In the genomic region with DNA sequence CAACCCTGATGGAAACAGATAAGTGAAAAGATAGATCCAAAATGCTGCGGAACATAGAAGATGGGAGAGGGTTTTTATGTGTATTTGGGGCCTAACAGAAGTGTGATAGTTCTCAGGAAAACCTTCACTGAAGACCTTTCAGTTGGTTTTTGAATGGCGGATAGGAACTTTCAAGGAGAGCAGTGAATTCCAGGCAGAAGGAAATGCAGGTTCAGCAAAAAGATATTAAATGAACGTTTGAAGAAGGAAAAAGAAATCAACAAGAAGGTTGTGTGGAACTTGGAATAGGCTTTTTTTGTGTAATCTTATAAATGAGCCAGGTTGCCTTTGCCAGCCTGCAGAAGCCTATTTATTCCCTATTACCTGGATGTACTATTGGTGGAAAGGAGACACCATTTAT, we compare ENCODE assay signal across 17 cellular contexts. TPM values are rescaled to one million over a fixed set of nuclear protein-coding genes. Genes with fewer than 3 reads are reported as not detected.
DNase-seq lines count a peak whose midpoint lies in the region; ATAC-seq and TF ChIP-seq lines count a peak whose summit lies in the region.
"Had no signal": no experiment of that assay in that cellular context is flagged by ENCODE, and none has a peak within 500 bp of the region (broad histone marks: within the 10 kb centered on the region; RNA-seq: fewer than 3 reads in every experiment).

No MANE protein-coding gene starts in this region.

- H3K9me2 ChIP-seq in Karpas-422 (replicated peaks; ENCODE audit: insufficient read depth, low read length), result no peaks in the 10 kb centered on the region

- H3K9ac ChIP-seq in Karpas-422 (ENCODE audit: low read length), result no peak overlapping the region

- no peak for ATAC-seq in HG03045 (IDR thresholded peaks at IDR 0.05; ENCODE audit: unreplicated experiment)
- no peak for ATAC-seq in GM18909 (IDR thresholded peaks at IDR 0.05; ENCODE audit: poor library complexity, unreplicated experiment)
- ATAC-seq: left lung; sciatic nerve; stimulated activated effector memory CD8-positive, alpha-beta T cell treated with anti-CD3 and anti-CD28 coated beads, Interleukin-12 subunit alpha, Interleukin-12 subunit beta, amount 100 ng/mL, for 72 hours; upper lobe of right lung had no signal

- H3K4me1 Mint-ChIP-seq in T-helper 2 cell treated with Interferon-gamma antibody and Interleukin-4, amounts not matched to agents 5 μg/mL and 100 μg/mL, for 36 hours (ENCODE audit: low read depth), result peaks cover 19% of the 10 kb centered on the region
- peaks cover 66% of the 10 kb centered on the region for H3K4me1 Mint-ChIP-seq in brain

- H3K27ac ChIP-seq in Karpas-422 (ENCODE audit: low read length) (no peak overlapping the region), WERI-Rb-1 (no peak overlapping the region)
- H3K27ac ChIP-seq: esophagus squamous epithelium, left lung, SJSA1, upper lobe of right lung had no signal

- H3K4me3 ChIP-seq in Karpas-422 (ENCODE audit: low read length) (peak overlapping the region; percentile 93), neuron (ENCODE audit: low read length) (peak overlapping the region; percentile 80), WERI-Rb-1 (ENCODE audit: low read depth, low read length) (no peak overlapping the region)

- TF ChIP-seq CTCF in brain (conservative IDR thresholded peaks at IDR 0.05), result no peak
- TF ChIP-seq CTCF in WERI-Rb-1 (IDR thresholded peaks at IDR 0.05; ENCODE audit: low read depth, low read length), result no peak

- H3K79me2 ChIP-seq in Karpas-422 (ENCODE audit: low read length), result peaks cover 87% of the 10 kb centered on the region

- peaks cover 16% of the 10 kb centered on the region for H3K36me3 ChIP-seq in Karpas-422 (ENCODE audit: insufficient read depth, low read length)
- H3K36me3 ChIP-seq in neuron (ENCODE audit: insufficient read depth, low read length), result peaks cover 3% of the 10 kb centered on the region
- H3K36me3 ChIP-seq in WERI-Rb-1, result no peaks in the 10 kb centered on the region
- H3K36me3 ChIP-seq: esophagus squamous epithelium, left lung, SJSA1, upper lobe of right lung had no signal

- H3K9me3 ChIP-seq in Karpas-422 (ENCODE audit: low read length), result no peaks in the 10 kb centered on the region
- H3K9me3 ChIP-seq in neuron (ENCODE audit: low read length), result no peaks in the 10 kb centered on the region
- no peaks in the 10 kb centered on the region for H3K9me3 ChIP-seq in WERI-Rb-1 (ENCODE audit: severe bottlenecking)
- H3K9me3 ChIP-seq: esophagus squamous epithelium, left lung, SJSA1, upper lobe of right lung had no signal

- no peak overlapping the region for H2AFZ ChIP-seq in Karpas-422 (ENCODE audit: low read length)
- H2AFZ ChIP-seq in neuron (ENCODE audit: low read depth, low read length), result no peak overlapping the region

- peak overlapping the region; percentile 92 for H3K4me3 Mint-ChIP-seq in T-helper 2 cell treated with Interferon-gamma antibody and Interleukin-4, amounts not matched to agents 5 μg/mL and 100 μg/mL, for 36 hours
- peak overlapping the region; percentile 93 to 99 (median 98) for H3K4me3 Mint-ChIP-seq in brain

- no peaks in the 10 kb centered on the region for H4K20me1 ChIP-seq in Karpas-422 (ENCODE audit: insufficient read depth, low read depth, low read length)

- H3K4me1 ChIP-seq in Karpas-422 (ENCODE audit: low read length) (peaks cover 37% of the 10 kb centered on the region), neuron (ENCODE audit: insufficient read depth, low read length) (peaks cover 23% of the 10 kb centered on the region)

- H3K4me2 ChIP-seq in Karpas-422 (ENCODE audit: low read depth, low read length, poor library complexity, severe bottlenecking), result peak overlapping the region; percentile 82

- DNase-seq in T-helper 2 cell treated with Interferon-gamma antibody and Interleukin-4, amounts not matched to agents 5 μg/mL and 100 μg/mL, for 36 hours (ENCODE audit: low spot score), result no peak
- DNase-seq in T-helper 2 cell (no peak), Karpas-422 (no peak), WERI-Rb-1 (no peak)
- DNase-seq: 8988T, COR-L47, esophagus squamous epithelium, GF-D8, left lung, upper lobe of right lung had no signal

- no peaks in the 10 kb centered on the region for H3K27me3 Mint-ChIP-seq in T-helper 2 cell treated with Interferon-gamma antibody and Interleukin-4, amounts not matched to agents 5 μg/mL and 100 μg/mL, for 36 hours (ENCODE audit: low read depth)
- peaks cover 14% of the 10 kb centered on the region for H3K27me3 Mint-ChIP-seq in brain

- H3K9me3 Mint-ChIP-seq in T-helper 2 cell treated with Interferon-gamma antibody and Interleukin-4, amounts not matched to agents 5 μg/mL and 100 μg/mL, for 36 hours, result no peaks in the 10 kb centered on the region
- peaks cover 0 to 3% (median 0%) of the 10 kb centered on the region in 5 experiments for H3K9me3 Mint-ChIP-seq in brain
- H3K9me3 Mint-ChIP-seq: stimulated activated effector memory CD8-positive, alpha-beta T cell treated with anti-CD3 and anti-CD28 coated beads, Interleukin-12 subunit alpha, Interleukin-12 subunit beta, amount 100 ng/mL, for 72 hours had no signal

- H3K27ac Mint-ChIP-seq in T-helper 2 cell treated with Interferon-gamma antibody and Interleukin-4, amounts not matched to agents 5 μg/mL and 100 μg/mL, for 36 hours, result no peak overlapping the region
- H3K27ac Mint-ChIP-seq in brain, result peak overlapping the region in 1 of 5 experiments; percentile 100
- H3K27ac Mint-ChIP-seq: stimulated activated effector memory CD8-positive, alpha-beta T cell treated with anti-CD3 and anti-CD28 coated beads, Interleukin-12 subunit alpha, Interleukin-12 subunit beta, amount 100 ng/mL, for 72 hours had no signal

- peaks cover 11% of the 10 kb centered on the region for H3K36me3 Mint-ChIP-seq in T-helper 2 cell treated with Interferon-gamma antibody and Interleukin-4, amounts not matched to agents 5 μg/mL and 100 μg/mL, for 36 hours (ENCODE audit: low read depth)
- H3K36me3 Mint-ChIP-seq in brain, result peaks cover 45% of the 10 kb centered on the region

- H3K27me3 ChIP-seq in Karpas-422 (ENCODE audit: low read length) (no peaks in the 10 kb centered on the region), neuron (ENCODE audit: insufficient read depth, low read length) (no peaks in the 10 kb centered on the region), WERI-Rb-1 (ENCODE audit: insufficient read depth, low read depth, severe bottlenecking) (no peaks in the 10 kb centered on the region)
- H3K27me3 ChIP-seq: esophagus squamous epithelium, left lung, SJSA1, upper lobe of right lung had no signal

RNA-seq across cellular contexts. Expression of gene PPIP5K2, which starts 2.1 kb away (rescaled TPM):
- total RNA-seq in Karpas-422 (2014; rRNA removed; shearing (Covaris generic); ENCODE audit: low replicate concordance), result 17.4 and 73.4 TPM in 2 replicates
- 10.0 TPM for polyA plus RNA-seq in brain (ENCODE audit: insufficient read depth, low read depth, low replicate concordance)

RNA-seq across cellular contexts. Expression of gene GIN1, which starts 2.3 kb away (rescaled TPM):
- total RNA-seq in Karpas-422 (2014; rRNA removed; shearing (Covaris generic); ENCODE audit: low replicate concordance), result 1.6 and 6.7 TPM in 2 replicates
- polyA plus RNA-seq in brain (ENCODE audit: insufficient read depth, low read depth, low replicate concordance), result 3.1 TPM
